Comparison of ENCODE assay signal across 8 cellular contexts in the genomic region with DNA sequence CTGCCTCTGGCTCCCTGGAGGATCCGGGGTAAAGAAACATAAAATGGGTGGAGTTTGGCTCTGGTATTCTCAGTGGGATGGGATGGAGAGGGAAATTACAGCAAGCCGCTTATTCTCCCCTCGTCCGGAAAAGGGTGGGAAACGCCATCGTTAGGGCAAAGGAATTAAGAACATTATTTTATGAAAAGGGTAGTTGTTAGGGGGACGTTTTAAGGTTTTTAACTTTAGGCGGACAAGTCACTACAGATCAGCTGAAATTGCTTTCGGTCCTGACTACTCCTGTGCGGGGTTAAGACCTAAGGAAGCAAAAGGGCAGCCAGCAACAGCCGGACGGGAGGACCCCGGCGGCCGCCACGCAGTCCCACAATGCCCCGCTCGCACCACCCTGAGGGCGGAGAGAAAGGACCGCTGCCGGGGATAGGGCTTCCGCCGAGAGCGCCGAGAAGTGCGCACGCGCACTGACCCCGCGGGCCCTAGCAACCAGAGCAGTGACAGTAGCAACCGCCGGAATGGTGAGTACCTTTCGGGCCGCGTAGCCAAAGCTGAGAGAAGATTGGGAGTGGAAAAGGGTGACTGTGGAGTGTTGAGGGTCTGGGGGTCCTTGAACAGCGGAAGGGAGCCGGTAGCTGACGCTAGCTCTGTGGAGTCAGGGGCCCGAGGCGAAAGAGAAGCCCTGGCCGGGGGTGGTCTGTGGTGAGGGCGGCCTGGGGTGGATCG. TPM values are rescaled to one million over a fixed set of nuclear protein-coding genes. Genes with fewer than 3 reads are reported as not detected.
DNase-seq lines count a peak whose midpoint lies in the region; ATAC-seq and TF ChIP-seq lines count a peak whose summit lies in the region.

A gene with protein sequence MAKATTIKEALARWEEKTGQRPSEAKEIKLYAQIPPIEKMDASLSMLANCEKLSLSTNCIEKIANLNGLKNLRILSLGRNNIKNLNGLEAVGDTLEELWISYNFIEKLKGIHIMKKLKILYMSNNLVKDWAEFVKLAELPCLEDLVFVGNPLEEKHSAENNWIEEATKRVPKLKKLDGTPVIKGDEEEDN (plus strand): TSS at position 456 of the 717 bp plus-strand sequence. CDS start 54 bp downstream, at position 510.

- TF ChIP-seq CTCF in BE2C (IDR thresholded peaks at IDR 0.05; ENCODE audit: low read depth, low read length) (no peak), colonic mucosa (IDR thresholded peaks at IDR 0.05) (no peak)

- ATAC-seq in HG03457 (IDR thresholded peaks at IDR 0.05; ENCODE audit: unreplicated experiment): peak; percentile 90

- H3K4me3 ChIP-seq in BE2C (ENCODE audit: low read depth, low read length) (peak within 1 kb of the TSS; percentile 77), colonic mucosa (peak within 1 kb of the TSS; percentile 83)

- peak within 1 kb of the TSS; percentile 71 to 87 for H3K9ac ChIP-seq in colonic mucosa (ENCODE audit: low read depth in 2 of 2, low read length in 2 of 2)

- DNase-seq in BE2C (peak; percentile 97), GM19240 (ENCODE audit: insufficient read length, low spot score) (peak; percentile 94), NCI-H524 (lab: John Stamatoyannopoulos, UW) (peak; percentile 97 to 98), colonic mucosa (peak; percentile 94)
- DNase-seq in activated CD4-positive, alpha-beta T cell treated with anti-CD3 and anti-CD28 coated beads for 4 hours: peak; percentile 87 to 88
- peak; percentile 69 to 89 (median 85) for DNase-seq in stimulated activated CD4-positive, alpha-beta T cell treated with anti-CD3 and anti-CD28 coated beads, Interleukin-1b, Interleukin-23, amount 100 ng/mL, for 24 hours (ENCODE audit: low read depth in 4 of 4, low spot score in 1 of 4)

- H3K27me3 ChIP-seq in BE2C: no peaks in the 10 kb centered on the region
- H3K27me3 ChIP-seq in colonic mucosa: no peaks in the 10 kb centered on the region
- no peaks in the 10 kb centered on the region for H3K27me3 ChIP-seq in layer of hippocampus (ENCODE audit: control insufficient read depth, insufficient read depth, low read length)

- H3K9me3 ChIP-seq in BE2C: no peaks in the 10 kb centered on the region
- no peaks in the 10 kb centered on the region for H3K9me3 ChIP-seq in colonic mucosa

- H3K4me1 ChIP-seq in BE2C (no peaks in the 10 kb centered on the region), colonic mucosa (no peaks in the 10 kb centered on the region)

- intact Hi-C loops in colonic mucosa (cut with DNase I): loop anchor here (10.0 kb wide), 1 partner anchor 70 kb away; a partner anchor contains a TSS

- peak within 1 kb of the TSS; percentile 88 for H3K27ac ChIP-seq in colonic mucosa
- H3K27ac ChIP-seq in layer of hippocampus (ENCODE audit: low read depth, low read length): peak within 1 kb of the TSS; percentile 74

- H3K36me3 ChIP-seq in BE2C (no peaks in the 10 kb centered on the region), colonic mucosa (no peaks in the 10 kb centered on the region)

RNA-seq across cellular contexts. Expression of the gene that starts here (rescaled TPM):
- 3.4 TPM for polyA plus RNA-seq in BE2C (2012; ENCODE audit: insufficient read depth, insufficient read length, low read depth)
- 1 to 10 TPM; 8.1 to 8.3 TPM for total RNA-seq in colonic mucosa

Comparison
In these comparisons a context has a peak if more than half of its experiments do, and no peak if none do; other contexts are left out.
1. Peak in every context shown above with its lines: DNase-seq, ATAC-seq, H3K4me3 ChIP-seq and H3K27ac ChIP-seq.